Comparison of ENCODE assay signal across 32 cellular contexts in the genomic region with DNA sequence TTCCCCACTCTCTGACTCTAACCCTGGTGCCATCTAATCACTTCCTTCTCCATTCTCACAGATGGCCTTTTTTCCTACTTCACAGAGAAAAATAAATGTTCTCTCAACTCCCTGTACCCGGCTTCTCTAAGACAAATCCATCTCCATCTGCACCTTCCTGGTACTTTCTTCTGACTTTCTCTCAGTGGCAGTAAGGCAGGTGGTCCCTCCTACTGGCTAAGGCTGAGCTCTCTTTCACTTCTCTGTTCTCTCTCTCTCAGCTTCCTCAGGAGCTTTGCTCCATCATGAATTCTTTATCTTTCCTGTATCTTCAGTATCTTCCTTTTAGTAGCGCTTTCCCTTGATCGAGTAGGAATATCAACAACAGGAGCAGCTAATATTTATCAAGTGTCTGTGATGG.
"Had no signal": no experiment of that assay in that cellular context is flagged by ENCODE, and none has a peak within 500 bp of the region (broad histone marks: within the 10 kb centered on the region; RNA-seq: fewer than 3 reads in every experiment).

No MANE protein-coding gene starts in this region.

- H3K27ac ChIP-seq: adrenal gland, body of pancreas, heart left ventricle had no signal

- ATAC-seq: activated CD4-positive, alpha-beta T cell treated with anti-CD3 and anti-CD28 coated beads for 36 hours; activated CD8-positive, alpha-beta memory T cell treated with anti-CD3 and anti-CD28 coated beads, Interleukin-2, amount 10 ng/mL, durations not matched to agents 7 days and 5 days; activated CD8-positive, alpha-beta T cell treated with anti-CD3 and anti-CD28 coated beads, Interleukin-2, amount 10 ng/mL, durations not matched to agents 7 days and 5 days; activated naive CD8-positive, alpha-beta T cell treated with anti-CD3 and anti-CD28 coated beads, Interleukin-2, amount 50 U/mL, for 24 hours; activated T-cell treated with anti-CD3 and anti-CD28 coated beads, Interleukin-2, amount 50 U/mL, for 72 hours; activated T-helper 17 cell treated with anti-CD3 and anti-CD28 coated beads, Interleukin-2, amount 50 U/mL, for 72 hours; body of pancreas; effector memory CD8-positive, alpha-beta T cell; heart left ventricle; T-helper 17 cell had no signal

- H3K27me3 ChIP-seq: adrenal gland, body of pancreas, heart left ventricle had no signal

- H3K4me3 Mint-ChIP-seq: activated CD4-positive, alpha-beta memory T cell treated with anti-CD3 and anti-CD28 coated beads for 36 hours; activated CD4-positive, alpha-beta T cell treated with anti-CD3 and anti-CD28 coated beads for 36 hours; activated CD4-positive, alpha-beta T cell treated with anti-CD3 and anti-CD28 coated beads, Interleukin-2, amount 10 ng/mL, durations not matched to agents 24 days and 14 days; activated CD8-positive, alpha-beta memory T cell treated with anti-CD3 and anti-CD28 coated beads, Interleukin-2, amount 10 ng/mL, durations not matched to agents 7 days and 5 days; activated CD8-positive, alpha-beta T cell treated with anti-CD3 and anti-CD28 coated beads, Interleukin-2, amount 10 ng/mL, durations not matched to agents 7 days and 5 days; activated naive CD4-positive, alpha-beta T cell treated with anti-CD3 and anti-CD28 coated beads for 36 hours; activated naive CD4-positive, alpha-beta T cell treated with anti-CD3 and anti-CD28 coated beads, Interleukin-2, amount 50 U/mL, for 24 hours; activated naive CD8-positive, alpha-beta T cell treated with anti-CD3 and anti-CD28 coated beads for 36 hours; activated naive CD8-positive, alpha-beta T cell treated with anti-CD3 and anti-CD28 coated beads, Interleukin-2, amount 50 U/mL, for 24 hours; activated T-cell treated with anti-CD3 and anti-CD28 coated beads, Interleukin-2, amount 50 U/mL, for 24 hours; activated T-cell treated with anti-CD3 and anti-CD28 coated beads, Interleukin-2, amount 50 U/mL, for 72 hours; activated T-helper 17 cell treated with anti-CD3 and anti-CD28 coated beads, Interleukin-2, amount 50 U/mL, for 72 hours; effector memory CD8-positive, alpha-beta T cell; T-helper 17 cell; T-helper 2 cell treated with Interferon-gamma antibody and Interleukin-4, amounts not matched to agents 5 μg/mL and 100 μg/mL, for 36 hours had no signal

- H3K36me3 Mint-ChIP-seq: activated CD4-positive, alpha-beta memory T cell treated with anti-CD3 and anti-CD28 coated beads for 36 hours; activated CD8-positive, alpha-beta memory T cell treated with anti-CD3 and anti-CD28 coated beads, Interleukin-2, amount 10 ng/mL, durations not matched to agents 7 days and 5 days; activated naive CD4-positive, alpha-beta T cell treated with anti-CD3 and anti-CD28 coated beads, Interleukin-2, amount 50 U/mL, for 24 hours; activated naive CD8-positive, alpha-beta T cell treated with anti-CD3 and anti-CD28 coated beads for 36 hours had no signal

- H3K36me3 ChIP-seq: adrenal gland, heart left ventricle had no signal

- DNase-seq: activated CD4-positive, alpha-beta memory T cell treated with anti-CD3 and anti-CD28 coated beads for 36 hours; activated CD4-positive, alpha-beta T cell treated with anti-CD3 and anti-CD28 coated beads for 36 hours; activated CD4-positive, alpha-beta T cell treated with anti-CD3 and anti-CD28 coated beads, Interleukin-2, amount 10 ng/mL, durations not matched to agents 24 days and 14 days; activated CD4-positive, CD25-positive, alpha-beta regulatory T cell; activated CD4-positive, CD25-positive, alpha-beta regulatory T cell treated with anti-CD3 and anti-CD28 coated beads, Interleukin-2, amount 50 U/mL, for 72 hours; activated CD8-positive, alpha-beta memory T cell treated with anti-CD3 and anti-CD28 coated beads, Interleukin-2, amount 10 ng/mL, durations not matched to agents 7 days and 5 days; activated CD8-positive, alpha-beta memory T cell treated with anti-CD3 and anti-CD28 coated beads, Interleukin-2, amount 50 U/mL, for 4 hours; activated CD8-positive, alpha-beta T cell treated with anti-CD3 and anti-CD28 coated beads, Interleukin-2, amount 10 ng/mL, durations not matched to agents 7 days and 5 days; activated effector memory CD4-positive, alpha-beta T cell treated with Interleukin-2 at 50 U/mL for 16 hours; activated naive CD4-positive, alpha-beta T cell treated with anti-CD3 and anti-CD28 coated beads for 36 hours; activated naive CD8-positive, alpha-beta T cell treated with anti-CD3 and anti-CD28 coated beads for 36 hours; activated naive CD8-positive, alpha-beta T cell treated with anti-CD3 and anti-CD28 coated beads, Interleukin-2, amount 50 U/mL, for 24 hours; activated T-cell treated with anti-CD3 and anti-CD28 coated beads, Interleukin-2, amount 50 U/mL, for 24 hours; activated T-cell treated with anti-CD3 and anti-CD28 coated beads, Interleukin-2, amount 50 U/mL, for 72 hours; adrenal gland; amygdala; aorta; body of pancreas; caudate nucleus; cortex of kidney; dermis blood vessel endothelial cell; effector CD4-positive, alpha-beta T cell; effector memory CD8-positive, alpha-beta T cell; foreskin fibroblast; glutamatergic neuron; heart left ventricle; T-helper 1 cell; T-helper 17 cell; T1000 had no signal

- H3K27me3 Mint-ChIP-seq: activated CD4-positive, alpha-beta T cell treated with anti-CD3 and anti-CD28 coated beads for 36 hours; activated CD4-positive, alpha-beta T cell treated with anti-CD3 and anti-CD28 coated beads, Interleukin-2, amount 10 ng/mL, durations not matched to agents 24 days and 14 days; activated CD8-positive, alpha-beta memory T cell treated with anti-CD3 and anti-CD28 coated beads, Interleukin-2, amount 10 ng/mL, durations not matched to agents 7 days and 5 days; activated naive CD8-positive, alpha-beta T cell treated with anti-CD3 and anti-CD28 coated beads, Interleukin-2, amount 50 U/mL, for 24 hours; activated T-cell treated with anti-CD3 and anti-CD28 coated beads, Interleukin-2, amount 50 U/mL, for 24 hours; effector memory CD8-positive, alpha-beta T cell; T-helper 17 cell had no signal

- H3K4me1 ChIP-seq: adrenal gland, body of pancreas, heart left ventricle had no signal

- H3K4me1 Mint-ChIP-seq: activated CD4-positive, alpha-beta T cell treated with anti-CD3 and anti-CD28 coated beads for 36 hours; activated CD4-positive, alpha-beta T cell treated with anti-CD3 and anti-CD28 coated beads, Interleukin-2, amount 10 ng/mL, durations not matched to agents 24 days and 14 days; activated CD8-positive, alpha-beta memory T cell treated with anti-CD3 and anti-CD28 coated beads, Interleukin-2, amount 10 ng/mL, durations not matched to agents 7 days and 5 days; activated naive CD4-positive, alpha-beta T cell treated with anti-CD3 and anti-CD28 coated beads, Interleukin-2, amount 50 U/mL, for 24 hours; activated naive CD8-positive, alpha-beta T cell treated with anti-CD3 and anti-CD28 coated beads for 36 hours; activated naive CD8-positive, alpha-beta T cell treated with anti-CD3 and anti-CD28 coated beads, Interleukin-2, amount 50 U/mL, for 24 hours; activated T-helper 17 cell treated with anti-CD3 and anti-CD28 coated beads, Interleukin-2, amount 50 U/mL, for 72 hours; T-helper 17 cell had no signal

- H3K4me3 ChIP-seq: adrenal gland, body of pancreas, heart left ventricle had no signal

- H3K9me3 Mint-ChIP-seq: activated CD4-positive, alpha-beta memory T cell treated with anti-CD3 and anti-CD28 coated beads for 36 hours; activated CD4-positive, alpha-beta T cell treated with anti-CD3 and anti-CD28 coated beads, Interleukin-2, amount 10 ng/mL, durations not matched to agents 24 days and 14 days; activated naive CD4-positive, alpha-beta T cell treated with anti-CD3 and anti-CD28 coated beads for 36 hours; activated naive CD4-positive, alpha-beta T cell treated with anti-CD3 and anti-CD28 coated beads, Interleukin-2, amount 50 U/mL, for 24 hours; activated naive CD8-positive, alpha-beta T cell treated with anti-CD3 and anti-CD28 coated beads, Interleukin-2, amount 50 U/mL, for 24 hours; activated T-cell treated with anti-CD3 and anti-CD28 coated beads, Interleukin-2, amount 50 U/mL, for 24 hours; activated T-cell treated with anti-CD3 and anti-CD28 coated beads, Interleukin-2, amount 50 U/mL, for 72 hours; activated T-helper 17 cell treated with anti-CD3 and anti-CD28 coated beads, Interleukin-2, amount 50 U/mL, for 72 hours; effector memory CD8-positive, alpha-beta T cell; T-helper 2 cell treated with Interferon-gamma antibody and Interleukin-4, amounts not matched to agents 5 μg/mL and 100 μg/mL, for 36 hours had no signal

- H3K27ac Mint-ChIP-seq: activated CD4-positive, alpha-beta memory T cell treated with anti-CD3 and anti-CD28 coated beads for 36 hours; activated CD4-positive, alpha-beta T cell treated with anti-CD3 and anti-CD28 coated beads for 36 hours; activated CD4-positive, alpha-beta T cell treated with anti-CD3 and anti-CD28 coated beads, Interleukin-2, amount 10 ng/mL, durations not matched to agents 24 days and 14 days; activated CD8-positive, alpha-beta memory T cell treated with anti-CD3 and anti-CD28 coated beads, Interleukin-2, amount 10 ng/mL, durations not matched to agents 7 days and 5 days; activated CD8-positive, alpha-beta T cell treated with anti-CD3 and anti-CD28 coated beads, Interleukin-2, amount 10 ng/mL, durations not matched to agents 7 days and 5 days; activated naive CD4-positive, alpha-beta T cell treated with anti-CD3 and anti-CD28 coated beads for 36 hours; activated naive CD4-positive, alpha-beta T cell treated with anti-CD3 and anti-CD28 coated beads, Interleukin-2, amount 50 U/mL, for 24 hours; activated naive CD8-positive, alpha-beta T cell treated with anti-CD3 and anti-CD28 coated beads for 36 hours; activated naive CD8-positive, alpha-beta T cell treated with anti-CD3 and anti-CD28 coated beads, Interleukin-2, amount 50 U/mL, for 24 hours; activated T-cell treated with anti-CD3 and anti-CD28 coated beads, Interleukin-2, amount 50 U/mL, for 24 hours; activated T-cell treated with anti-CD3 and anti-CD28 coated beads, Interleukin-2, amount 50 U/mL, for 72 hours; activated T-helper 17 cell treated with anti-CD3 and anti-CD28 coated beads, Interleukin-2, amount 50 U/mL, for 72 hours; effector memory CD8-positive, alpha-beta T cell; T-helper 17 cell; T-helper 2 cell treated with Interferon-gamma antibody and Interleukin-4, amounts not matched to agents 5 μg/mL and 100 μg/mL, for 36 hours had no signal

- H3K9me3 ChIP-seq: adrenal gland, body of pancreas, heart left ventricle had no signal
